In the genomic region with DNA sequence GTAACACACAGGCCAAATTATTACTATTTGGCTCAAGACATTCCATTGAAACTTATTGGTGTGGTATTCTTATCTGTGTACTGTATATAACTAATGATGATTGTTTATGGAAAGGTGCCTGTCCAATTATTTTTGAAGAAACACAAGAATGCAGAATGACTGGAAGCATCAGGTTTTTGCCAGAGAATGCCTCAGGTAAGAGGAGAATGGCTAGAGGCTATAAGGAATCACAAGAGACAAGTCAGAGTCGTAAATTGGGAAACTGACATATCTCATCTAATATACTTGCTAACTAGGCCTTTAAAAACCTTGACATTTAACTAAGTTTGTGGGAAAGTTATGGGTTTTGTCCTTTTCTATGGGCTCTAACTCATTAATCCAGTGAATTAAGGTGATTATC, we compare ENCODE assay signal across 18 cellular contexts.
"Had no signal": no experiment of that assay in that cellular context is flagged by ENCODE, and none has a peak within 500 bp of the region (broad histone marks: within the 10 kb centered on the region; RNA-seq: fewer than 3 reads in every experiment).

No MANE protein-coding gene starts in this region.

- H3K36me3 Mint-ChIP-seq: naive thymus-derived CD8-positive, alpha-beta T cell had no signal

- H3K4me3 Mint-ChIP-seq: naive thymus-derived CD8-positive, alpha-beta T cell had no signal

- H3K4me3 ChIP-seq: colonic mucosa, mucosa of descending colon, ovary, right atrium auricular region, suprapubic skin, thyroid gland, upper lobe of left lung, uterus had no signal

- H3K4me1 ChIP-seq: colonic mucosa, right atrium auricular region, suprapubic skin, uterus had no signal

- H3K27ac ChIP-seq: colonic mucosa, ovary, right atrium auricular region, suprapubic skin, thyroid gland, upper lobe of left lung, uterus had no signal

- H3K27ac Mint-ChIP-seq: naive thymus-derived CD8-positive, alpha-beta T cell had no signal

- H3K4me1 Mint-ChIP-seq: naive thymus-derived CD8-positive, alpha-beta T cell had no signal

- ATAC-seq: mucosa of descending colon; naive thymus-derived CD8-positive, alpha-beta T cell; stimulated activated naive CD8-positive, alpha-beta T cell treated with anti-CD3 and anti-CD28 coated beads, Interleukin-15, Interleukin-2, amounts not matched to agents 100 U/mL and 50 U/mL, for 24 hours had no signal

- H3K9me3 ChIP-seq: colonic mucosa, mucosa of descending colon, ovary, right atrium auricular region, suprapubic skin, thyroid gland, upper lobe of left lung, uterus had no signal

- H3K36me3 ChIP-seq: colonic mucosa, ovary, right atrium auricular region, suprapubic skin, thyroid gland, upper lobe of left lung, uterus had no signal

- DNase-seq: colonic mucosa; dermis blood vessel endothelial cell; erythroblast; foreskin melanocyte; head of caudate nucleus; hippocampal formation; kidney glomerular epithelial cell; mucosa of descending colon; naive thymus-derived CD8-positive, alpha-beta T cell; ovary; small intestine; stimulated activated CD4-positive, alpha-beta T cell treated with anti-CD3 and anti-CD28 coated beads, Interleukin-12 subunit alpha, Interleukin-12 subunit beta, amount 100 ng/mL, for 4 hours; stimulated activated naive CD8-positive, alpha-beta T cell treated with anti-CD3 and anti-CD28 coated beads, Interleukin-15, Interleukin-2, amounts not matched to agents 100 U/mL and 50 U/mL, for 24 hours; thyroid gland; upper lobe of left lung; uterus had no signal

- FAIRE-seq: small intestine had no signal

- H3K9me3 Mint-ChIP-seq: naive thymus-derived CD8-positive, alpha-beta T cell had no signal

- H3K27me3 ChIP-seq: colonic mucosa, ovary, right atrium auricular region, suprapubic skin, thyroid gland, upper lobe of left lung, uterus had no signal
